Comparison of ENCODE assay signal across 9 cellular contexts in genomic region chr12:100266802-100267602, GRCh38. TPM values are rescaled to one million over a fixed set of nuclear protein-coding genes. Genes with fewer than 3 reads are reported as not detected.
DNase-seq lines count a peak whose midpoint lies in the region; ATAC-seq, FAIRE-seq and TF ChIP-seq lines count a peak whose summit lies in the region.
"Had no signal": no experiment of that assay in that cellular context is flagged by ENCODE, and none has a peak within 500 bp of the region (broad histone marks: within the 10 kb centered on the region; RNA-seq: fewer than 3 reads in every experiment).

Gene DEPDC4 (minus strand): TSS chr12:100267079. CDS start chr12:100267076, 3 bp downstream.
Gene SCYL2 (plus strand): TSS chr12:100267177. CDS start chr12:100282971, 15,794 bp downstream.

- no peak for TF ChIP-seq CTCF in BE2C (IDR thresholded peaks at IDR 0.05; ENCODE audit: low read depth, low read length)

- peak; percentile 97 for FAIRE-seq in GM19239 (lab: Jason Lieb, UNC)
- FAIRE-seq: islet of Langerhans had no signal

- H3K4me1 ChIP-seq in BE2C: no peaks in the 10 kb centered on the region

- H3K9me3 ChIP-seq in BE2C: no peaks in the 10 kb centered on the region

- peak within 1 kb of the TSS; percentile 72 for H3K27ac ChIP-seq in cingulate gyrus (ENCODE audit: low read depth, low read length)

- H3K36me3 ChIP-seq in BE2C: no peaks in the 10 kb centered on the region

- DNase-seq in BE2C: peak; percentile 96
- peak; percentile 73 for DNase-seq in GM19239 (ENCODE audit: insufficient read length, low spot score)
- peak; percentile 88 for DNase-seq in NCI-H510A treated with DMSO at 0.1 percent for 48 hours (lab: John Stamatoyannopoulos, UW)
- peak; percentile 93 for DNase-seq in activated CD4-positive, alpha-beta T cell treated with anti-CD3 and anti-CD28 coated beads for 4 hours
- peak; percentile 97 for DNase-seq in kidney glomerular epithelial cell (lab: John Stamatoyannopoulos, UW)
- peak; percentile 88 to 95 for DNase-seq in stimulated activated CD4-positive, alpha-beta T cell treated with anti-CD3 and anti-CD28 coated beads, Interleukin-15, amount 100 ng/mL, for 48 hours (ENCODE audit: low read depth in 2 of 2)

- peak within 1 kb of the TSS; percentile 92 for H3K4me3 ChIP-seq in BE2C (ENCODE audit: low read depth, low read length)

- ATAC-seq in HG03442 (IDR thresholded peaks at IDR 0.05; ENCODE audit: unreplicated experiment): peak; percentile 86

- H3K27me3 ChIP-seq in BE2C: no peaks in the 10 kb centered on the region

RNA-seq across cellular contexts. Expression of gene DEPDC4, which starts in this region (rescaled TPM):
- polyA plus RNA-seq in BE2C (2012; ENCODE audit: insufficient read depth, insufficient read length, low read depth): not detected

RNA-seq across cellular contexts. Expression of gene SCYL2, which starts in this region (rescaled TPM):
- polyA plus RNA-seq in BE2C (2012; ENCODE audit: insufficient read depth, insufficient read length, low read depth): 20.2 TPM

Comparison
In these comparisons a context has a peak if more than half of its experiments do, and no peak if none do; other contexts are left out.
1. Peak in every context shown above with its lines: DNase-seq, ATAC-seq, H3K4me3 ChIP-seq and H3K27ac ChIP-seq.